ENCODE assay signal across 17 cellular contexts in genomic region chr6:81476881-81477280, GRCh38.
DNase-seq lines count a peak whose midpoint lies in the region; ATAC-seq and TF ChIP-seq lines count a peak whose summit lies in the region.
"Had no signal": no experiment of that assay in that cellular context is flagged by ENCODE, and none has a peak within 500 bp of the region (broad histone marks: within the 10 kb centered on the region; RNA-seq: fewer than 3 reads in every experiment).

No MANE protein-coding gene starts in this region.

- no peak overlapping the region for H3K4me2 ChIP-seq in HCT116 (ENCODE audit: low read length)

- no TSS peak for BruUV-seq in HCT116 (replicated peaks; lab: Mats Ljungman, UMichigan)

- RAD21 ChIA-PET in HCT116 (lab: Charles Lee; ENCODE audit: low non-redundant PET in 1 of 2, low total read pairs in 2 of 2, uncharacterized antibody in 2 of 2, unreplicated experiment in 2 of 2): no interaction called here

- H3K27me3 ChIP-seq in HCT116 (ENCODE audit: insufficient read depth, low read length): no peaks in the 10 kb centered on the region

- H3K36me3 ChIP-seq in HCT116 (ENCODE audit: control insufficient read depth in 1 of 2, insufficient read depth in 2 of 2, low read length in 2 of 2): no peaks in the 10 kb centered on the region
- no peaks in the 10 kb centered on the region for H3K36me3 ChIP-seq in mucosa of descending colon (ENCODE audit: low read depth)

- no peaks in the 10 kb centered on the region for H3K9me2 ChIP-seq in HCT116 (ENCODE audit: insufficient read depth)

- H3K27ac ChIP-seq in HCT116 (ENCODE audit: low read depth, low read length): no peak overlapping the region
- H3K27ac ChIP-seq in coronary artery: no peak overlapping the region
- H3K27ac ChIP-seq: HL-60 had no signal

- H3K9me3 ChIP-seq in HCT116 (ENCODE audit: control insufficient read depth in 1 of 2, insufficient read depth in 1 of 2, low read depth in 1 of 2, low read length in 2 of 2) (no peaks in the 10 kb centered on the region), mucosa of descending colon (no peaks in the 10 kb centered on the region)

- intact Hi-C loops in HCT116 (cut with micrococcal nuclease) (no loop called here), mucosa of descending colon (cut with DNase I, micrococcal nuclease) (no loop called here)

- TF ChIP-seq CTCF in AG04449 (IDR thresholded peaks at IDR 0.05; ENCODE audit: insufficient read depth, low read length, missing control alignments): no peak
- no peak for TF ChIP-seq CTCF in HCT116 (IDR thresholded peaks at IDR 0.05 in 2 of 3, conservative IDR thresholded peaks at IDR 0.05 in 1 of 3; ENCODE audit: borderline replicate concordance in 1 of 3, insufficient read depth in 1 of 3, low read depth in 2 of 3, low read length in 2 of 3)
- no peak for TF ChIP-seq CTCF in astrocyte of the spinal cord (IDR thresholded peaks at IDR 0.05; ENCODE audit: low read depth, low read length)
- no peak for TF ChIP-seq CTCF in fibroblast of villous mesenchyme (IDR thresholded peaks at IDR 0.05; ENCODE audit: insufficient read depth, low read depth, low read length)
- no peak for TF ChIP-seq CTCF in mucosa of descending colon (IDR thresholded peaks at IDR 0.05)
- no peak for TF ChIP-seq CTCF in coronary artery (IDR thresholded peaks at IDR 0.05)

- peak; percentile 28 for DNase-seq in AG04449 (ENCODE audit: low read depth, low spot score)
- no peak for DNase-seq in HCT116 (ENCODE audit: low read depth, low spot score)
- DNase-seq in astrocyte of the spinal cord (ENCODE audit: low read depth, low spot score): peak; percentile 46
- DNase-seq in fibroblast of villous mesenchyme (ENCODE audit: low read depth): peak; percentile 31
- DNase-seq in mucosa of descending colon: no peak
- DNase-seq in RPMI8226: no peak
- no peak for DNase-seq in DMS 273 treated with DMSO at 0.1 percent for 48 hours (lab: John Stamatoyannopoulos, UW)
- no peak for DNase-seq in coronary artery (ENCODE audit: low spot score)
- DNase-seq: 8988T; activated naive CD8-positive, alpha-beta T cell treated with anti-CD3 and anti-CD28 coated beads, Interleukin-2, amount 10 ng/mL, durations not matched to agents 7 days and 5 days; caudate nucleus; mesendoderm; MV-4-11; NCI-H187; stimulated activated CD4-positive, alpha-beta T cell treated with anti-CD3 and anti-CD28 coated beads, Interleukin-4, amount 100 ng/mL, for 4 hours had no signal

- in situ Hi-C loops in astrocyte of the spinal cord (cut with HindIII; ENCODE audit: low sequenced_read_pairs): no loop called here

- no peak for TF ChIP-seq POLR2A in HCT116 (IDR thresholded peaks at IDR 0.05; ENCODE audit: borderline replicate concordance, extremely low read depth, insufficient read depth, insufficient read length)

- POLR2A ChIA-PET in AG04449 (lab: Yijun Ruan, JAX): no interaction called here
- POLR2A ChIA-PET in HCT116 (lab: Charles Lee): no interaction called here

- CTCF ChIA-PET in AG04449 (lab: Yijun Ruan, JAX): no interaction called here
- CTCF ChIA-PET in HCT116 (lab: Charles Lee): no interaction called here

- peak overlapping the region; percentile 3 for H2AFZ ChIP-seq in HCT116 (ENCODE audit: low read depth, low read length, poor library complexity, severe bottlenecking)

- H3K4me3 ChIP-seq in AG04449 (ENCODE audit: low read depth, low read length) (no peak overlapping the region), HCT116 (replicated peaks in 1 of 2; ENCODE audit: low read depth in 1 of 2, low read length in 2 of 2) (no peak overlapping the region), astrocyte of the spinal cord (ENCODE audit: low read depth, low read length) (no peak overlapping the region), fibroblast of villous mesenchyme (ENCODE audit: low read depth, low read length) (no peak overlapping the region), mucosa of descending colon (no peak overlapping the region), coronary artery (no peak overlapping the region)

- ATAC-seq in HCT116: no peak
- no peak for ATAC-seq in mucosa of descending colon
- ATAC-seq: natural killer cell treated with Interleukin-12 subunit alpha and Interleukin-12 subunit beta and Interleukin-15 and Interleukin-18, amount 100 ng/mL, for 72 hours had no signal

- no peak overlapping the region for H3K9ac ChIP-seq in HCT116 (ENCODE audit: low read length)

- TF ChIP-seq RAD21 in HCT116 (IDR thresholded peaks at IDR 0.05; ENCODE audit: low read depth): no peak

- no peaks in the 10 kb centered on the region for H3K79me2 ChIP-seq in HCT116 (ENCODE audit: insufficient read depth, low read length)

- no peaks in the 10 kb centered on the region for H4K20me1 ChIP-seq in HCT116 (ENCODE audit: insufficient read depth)

- H3K4me1 ChIP-seq in HCT116 (ENCODE audit: control insufficient read depth in 1 of 2, insufficient read depth in 2 of 2, low read length in 2 of 2) (peaks cover 3 to 5% of the 10 kb centered on the region in 2 experiments; a peak in 2 of 4 replicates), mucosa of descending colon (ENCODE audit: low read depth) (no peaks in the 10 kb centered on the region)

TF ChIP-seq in HCT116, 20 proteins besides CTCF, POLR2A, EP300 and RAD21:
- no peak for TF ChIP-seq ATF3 (IDR thresholded peaks at IDR 0.05)
- no peak for TF ChIP-seq CEBPB (IDR thresholded peaks at IDR 0.05; ENCODE audit: low read depth)
- no peak for TF ChIP-seq EGR1 (IDR thresholded peaks at IDR 0.05; ENCODE audit: low read depth)
- TF ChIP-seq JUND (IDR thresholded peaks at IDR 0.05): no peak
- TF ChIP-seq YY1 (IDR thresholded peaks at IDR 0.05; ENCODE audit: extremely low read depth, insufficient replicate concordance, low read depth, low read length): no peak
- no peak for TF ChIP-seq TCF7L2 (IDR thresholded peaks at IDR 0.05; ENCODE audit: borderline replicate concordance, extremely low read depth, insufficient read depth, insufficient read length)

Comparison
In these comparisons a context has a peak if more than half of its experiments do, and no peak if none do; other contexts are left out.
1. DNase-seq: peak in AG04449 (single experiment), astrocyte of the spinal cord (single experiment) and fibroblast of villous mesenchyme (single experiment); none in HCT116 (single experiment), mucosa of descending colon (0 of 3), RPMI8226 (single experiment), DMS 273 treated with DMSO at 0.1 percent for 48 hours (single experiment) and coronary artery (single experiment).